ENCODE assay signal across 1 cellular context in genomic region chr16:2474877-2475412, GRCh38.
TF ChIP-seq lines count a peak whose summit lies in the region.

Gene TBC1D24, plus strand, starts transcription at chr16:2475127. Its CDS starts 21,022 bp downstream, at chr16:2496149.

TF ChIP-seq in GM12878, 131 proteins besides CTCF, POLR2A, EP300 and RAD21 (continued from another document):
- TF ChIP-seq, protein P1, sequence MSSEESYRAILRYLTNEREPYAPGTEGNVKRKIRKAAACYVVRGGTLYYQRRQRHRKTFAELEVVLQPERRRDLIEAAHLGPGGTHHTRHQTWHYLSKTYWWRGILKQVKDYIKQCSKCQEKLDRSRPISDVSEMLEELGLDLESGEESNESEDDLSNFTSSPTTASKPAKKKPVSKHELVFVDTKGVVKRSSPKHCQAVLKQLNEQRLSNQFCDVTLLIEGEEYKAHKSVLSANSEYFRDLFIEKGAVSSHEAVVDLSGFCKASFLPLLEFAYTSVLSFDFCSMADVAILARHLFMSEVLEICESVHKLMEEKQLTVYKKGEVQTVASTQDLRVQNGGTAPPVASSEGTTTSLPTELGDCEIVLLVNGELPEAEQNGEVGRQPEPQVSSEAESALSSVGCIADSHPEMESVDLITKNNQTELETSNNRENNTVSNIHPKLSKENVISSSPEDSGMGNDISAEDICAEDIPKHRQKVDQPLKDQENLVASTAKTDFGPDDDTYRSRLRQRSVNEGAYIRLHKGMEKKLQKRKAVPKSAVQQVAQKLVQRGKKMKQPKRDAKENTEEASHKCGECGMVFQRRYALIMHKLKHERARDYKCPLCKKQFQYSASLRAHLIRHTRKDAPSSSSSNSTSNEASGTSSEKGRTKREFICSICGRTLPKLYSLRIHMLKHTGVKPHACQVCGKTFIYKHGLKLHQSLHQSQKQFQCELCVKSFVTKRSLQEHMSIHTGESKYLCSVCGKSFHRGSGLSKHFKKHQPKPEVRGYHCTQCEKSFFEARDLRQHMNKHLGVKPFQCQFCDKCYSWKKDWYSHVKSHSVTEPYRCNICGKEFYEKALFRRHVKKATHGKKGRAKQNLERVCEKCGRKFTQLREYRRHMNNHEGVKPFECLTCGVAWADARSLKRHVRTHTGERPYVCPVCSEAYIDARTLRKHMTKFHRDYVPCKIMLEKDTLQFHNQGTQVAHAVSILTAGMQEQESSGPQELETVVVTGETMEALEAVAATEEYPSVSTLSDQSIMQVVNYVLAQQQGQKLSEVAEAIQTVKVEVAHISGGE (CRISPR knock-in tag; IDR thresholded peaks at IDR 0.05), result no peak
- TF ChIP-seq, protein P2, sequence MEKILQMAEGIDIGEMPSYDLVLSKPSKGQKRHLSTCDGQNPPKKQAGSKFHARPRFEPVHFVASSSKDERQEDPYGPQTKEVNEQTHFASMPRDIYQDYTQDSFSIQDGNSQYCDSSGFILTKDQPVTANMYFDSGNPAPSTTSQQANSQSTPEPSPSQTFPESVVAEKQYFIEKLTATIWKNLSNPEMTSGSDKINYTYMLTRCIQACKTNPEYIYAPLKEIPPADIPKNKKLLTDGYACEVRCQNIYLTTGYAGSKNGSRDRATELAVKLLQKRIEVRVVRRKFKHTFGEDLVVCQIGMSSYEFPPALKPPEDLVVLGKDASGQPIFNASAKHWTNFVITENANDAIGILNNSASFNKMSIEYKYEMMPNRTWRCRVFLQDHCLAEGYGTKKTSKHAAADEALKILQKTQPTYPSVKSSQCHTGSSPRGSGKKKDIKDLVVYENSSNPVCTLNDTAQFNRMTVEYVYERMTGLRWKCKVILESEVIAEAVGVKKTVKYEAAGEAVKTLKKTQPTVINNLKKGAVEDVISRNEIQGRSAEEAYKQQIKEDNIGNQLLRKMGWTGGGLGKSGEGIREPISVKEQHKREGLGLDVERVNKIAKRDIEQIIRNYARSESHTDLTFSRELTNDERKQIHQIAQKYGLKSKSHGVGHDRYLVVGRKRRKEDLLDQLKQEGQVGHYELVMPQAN (conservative IDR thresholded peaks at IDR 0.05), result no peak
- TF ChIP-seq SP1 (IDR thresholded peaks at IDR 0.05; ENCODE audit: low read depth, low read length) (peak; percentile 18), IKZF1 (conservative IDR thresholded peaks at IDR 0.05) (no peak), TCF7 (IDR thresholded peaks at IDR 0.05; ENCODE audit: borderline replicate concordance) (no peak), MEF2B (IDR thresholded peaks at IDR 0.05; ENCODE audit: partially characterized antibody, poor library complexity, severe bottlenecking) (no peak), TBL1XR1 (IDR thresholded peaks at IDR 0.05; ENCODE audit: low read depth, low read length) (no peak), EGR1 (IDR thresholded peaks at IDR 0.05; ENCODE audit: borderline replicate concordance in 1 of 2, low read depth in 2 of 2, low read length in 2 of 2) (peak in 1 of 2 experiments; percentile 78; a peak in 2 of 3 replicates), LARP7 (IDR thresholded peaks at IDR 0.05) (peak; percentile 55; the same call in 1 of the 2 replicates)
- TF ChIP-seq, protein P3, sequence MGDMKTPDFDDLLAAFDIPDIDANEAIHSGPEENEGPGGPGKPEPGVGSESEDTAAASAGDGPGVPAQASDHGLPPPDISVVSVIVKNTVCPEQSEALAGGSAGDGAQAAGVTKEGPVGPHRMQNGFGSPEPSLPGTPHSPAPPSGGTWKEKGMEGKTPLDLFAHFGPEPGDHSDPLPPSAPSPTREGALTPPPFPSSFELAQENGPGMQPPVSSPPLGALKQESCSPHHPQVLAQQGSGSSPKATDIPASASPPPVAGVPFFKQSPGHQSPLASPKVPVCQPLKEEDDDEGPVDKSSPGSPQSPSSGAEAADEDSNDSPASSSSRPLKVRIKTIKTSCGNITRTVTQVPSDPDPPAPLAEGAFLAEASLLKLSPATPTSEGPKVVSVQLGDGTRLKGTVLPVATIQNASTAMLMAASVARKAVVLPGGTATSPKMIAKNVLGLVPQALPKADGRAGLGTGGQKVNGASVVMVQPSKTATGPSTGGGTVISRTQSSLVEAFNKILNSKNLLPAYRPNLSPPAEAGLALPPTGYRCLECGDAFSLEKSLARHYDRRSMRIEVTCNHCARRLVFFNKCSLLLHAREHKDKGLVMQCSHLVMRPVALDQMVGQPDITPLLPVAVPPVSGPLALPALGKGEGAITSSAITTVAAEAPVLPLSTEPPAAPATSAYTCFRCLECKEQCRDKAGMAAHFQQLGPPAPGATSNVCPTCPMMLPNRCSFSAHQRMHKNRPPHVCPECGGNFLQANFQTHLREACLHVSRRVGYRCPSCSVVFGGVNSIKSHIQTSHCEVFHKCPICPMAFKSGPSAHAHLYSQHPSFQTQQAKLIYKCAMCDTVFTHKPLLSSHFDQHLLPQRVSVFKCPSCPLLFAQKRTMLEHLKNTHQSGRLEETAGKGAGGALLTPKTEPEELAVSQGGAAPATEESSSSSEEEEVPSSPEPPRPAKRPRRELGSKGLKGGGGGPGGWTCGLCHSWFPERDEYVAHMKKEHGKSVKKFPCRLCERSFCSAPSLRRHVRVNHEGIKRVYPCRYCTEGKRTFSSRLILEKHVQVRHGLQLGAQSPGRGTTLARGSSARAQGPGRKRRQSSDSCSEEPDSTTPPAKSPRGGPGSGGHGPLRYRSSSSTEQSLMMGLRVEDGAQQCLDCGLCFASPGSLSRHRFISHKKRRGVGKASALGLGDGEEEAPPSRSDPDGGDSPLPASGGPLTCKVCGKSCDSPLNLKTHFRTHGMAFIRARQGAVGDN (IDR thresholded peaks at IDR 0.05), result peak; percentile 57
